18 cellular contexts compared by ENCODE assay signal in the genomic region with DNA sequence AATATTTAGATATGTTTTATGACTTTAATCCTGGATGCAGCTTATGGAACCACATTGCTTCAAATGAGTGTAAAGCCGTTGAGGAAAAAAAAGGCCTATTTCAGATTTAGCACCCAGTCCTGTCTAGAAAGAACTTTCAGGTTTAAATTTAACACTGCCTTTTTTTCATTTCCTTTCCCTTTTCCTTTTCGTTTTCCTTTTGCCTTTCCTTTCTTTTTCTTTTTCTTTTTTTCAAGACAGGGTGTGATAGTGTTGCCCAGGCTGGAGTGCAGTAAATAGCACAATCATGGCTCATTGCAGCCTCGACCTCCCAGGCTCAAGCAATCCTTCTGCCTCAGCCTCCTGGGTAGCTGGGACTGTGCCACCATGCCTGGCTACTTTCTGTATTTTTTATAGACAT. TPM values are rescaled to one million over a fixed set of nuclear protein-coding genes. Genes with fewer than 3 reads are reported as not detected.
"Had no signal": no experiment of that assay in that cellular context is flagged by ENCODE, and none has a peak within 500 bp of the region (broad histone marks: within the 10 kb centered on the region; RNA-seq: fewer than 3 reads in every experiment).

No MANE protein-coding gene starts in this region.

- H3K36me3 ChIP-seq: breast epithelium had no signal

- H3K27ac ChIP-seq: ascending aorta, breast epithelium, gastrocnemius medialis, heart right ventricle, tibial nerve, vagina, WERI-Rb-1 had no signal

- H3K4me3 Mint-ChIP-seq: stimulated activated memory B cell treated with anti-CD40 and anti-IgM and Interleukin-4, amounts not matched to agents 10 μg/mL and 1 μg/mL and 100 μg/mL, for 72 hours; T-helper 1 cell treated with Interleukin-12 subunit alpha and Interleukin-12 subunit beta and Interleukin-4 antibody, amounts not matched to agents 30 μg/mL and 1 μg/mL, for 36 hours had no signal

- ATAC-seq: gastrocnemius medialis; heart right ventricle; stimulated activated memory B cell treated with anti-CD40 and anti-IgM and Interleukin-4, amounts not matched to agents 10 μg/mL and 1 μg/mL and 100 μg/mL, for 72 hours had no signal

- H3K27ac Mint-ChIP-seq: stimulated activated memory B cell treated with anti-CD40 and anti-IgM and Interleukin-4, amounts not matched to agents 10 μg/mL and 1 μg/mL and 100 μg/mL, for 72 hours; T-helper 1 cell treated with Interleukin-12 subunit alpha and Interleukin-12 subunit beta and Interleukin-4 antibody, amounts not matched to agents 30 μg/mL and 1 μg/mL, for 36 hours had no signal

- H3K27me3 Mint-ChIP-seq: naive B cell; stimulated activated memory B cell treated with anti-CD40 and anti-IgM and Interleukin-4, amounts not matched to agents 10 μg/mL and 1 μg/mL and 100 μg/mL, for 72 hours had no signal

- H3K4me3 ChIP-seq: ascending aorta, breast epithelium, gastrocnemius medialis, heart right ventricle, lung, tibial nerve, vagina had no signal

- DNase-seq: activated CD4-positive, alpha-beta T cell treated with anti-CD3 and anti-CD28 coated beads for 48 hours; activated gamma-delta T cell; erythroblast; gastrocnemius medialis; heart right ventricle; naive B cell; stimulated activated CD4-positive, alpha-beta T cell treated with anti-CD3 and anti-CD28 coated beads, Interleukin-2, amount 100 ng/mL, for 48 hours; WERI-Rb-1 had no signal

- H3K9me3 ChIP-seq: ascending aorta, breast epithelium, gastrocnemius medialis, heart right ventricle, tibial nerve, vagina had no signal

- H3K9me3 Mint-ChIP-seq: naive B cell; stimulated activated memory B cell treated with anti-CD40 and anti-IgM and Interleukin-4, amounts not matched to agents 10 μg/mL and 1 μg/mL and 100 μg/mL, for 72 hours; T-helper 1 cell treated with Interleukin-12 subunit alpha and Interleukin-12 subunit beta and Interleukin-4 antibody, amounts not matched to agents 30 μg/mL and 1 μg/mL, for 36 hours had no signal

- H3K27me3 ChIP-seq: ascending aorta, breast epithelium, gastrocnemius medialis, heart right ventricle, tibial nerve, vagina had no signal

RNA-seq across cellular contexts. Expression of a gene that starts 32.0 kb away (rescaled TPM):
- total RNA-seq: ascending aorta, breast epithelium, dermis microvascular lymphatic vessel endothelial cell, gastrocnemius medialis, heart right ventricle, lung, skeletal muscle tissue, subcutaneous adipose tissue, tibial nerve, vagina had no signal
- polyA plus RNA-seq: heart right ventricle, lung had no signal
